Comparison of ENCODE assay signal across 11 cellular contexts in the genomic region with DNA sequence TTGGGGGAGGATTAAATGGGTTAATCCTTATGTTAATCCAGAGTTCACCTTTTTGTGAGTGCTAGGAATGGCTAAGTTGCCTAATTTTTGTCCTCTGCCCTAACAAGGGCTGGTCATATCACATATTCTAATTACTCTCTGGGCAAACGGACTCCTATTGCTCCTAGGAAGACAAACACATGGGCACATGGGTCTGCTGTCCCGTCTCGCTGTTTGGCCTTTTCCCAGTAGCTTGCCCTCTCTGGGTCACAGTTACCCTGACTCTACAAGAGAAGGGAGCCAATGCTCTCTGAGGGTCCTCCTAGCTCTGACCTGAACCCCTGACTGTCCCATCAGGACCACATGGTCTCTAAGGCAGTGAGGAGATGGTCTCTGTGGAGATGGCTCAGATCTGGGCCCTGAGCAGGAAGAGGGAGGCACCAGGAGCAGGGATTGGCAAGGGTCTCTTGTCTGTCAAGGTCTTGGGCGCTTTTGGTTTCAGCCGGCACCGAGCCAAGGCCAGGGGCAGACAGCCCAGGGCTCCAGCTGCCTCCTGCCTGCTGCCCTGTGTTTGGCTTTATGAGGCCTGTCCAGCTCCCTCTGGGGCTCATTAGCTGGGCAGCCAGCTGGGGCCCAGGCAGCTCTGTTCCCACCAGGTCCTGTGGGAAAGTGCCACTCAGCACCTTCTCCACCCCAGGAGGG.
DNase-seq lines count a peak whose midpoint lies in the region; ATAC-seq, FAIRE-seq and TF ChIP-seq lines count a peak whose summit lies in the region.
"Had no signal": no experiment of that assay in that cellular context is flagged by ENCODE, and none has a peak within 500 bp of the region (broad histone marks: within the 10 kb centered on the region; RNA-seq: fewer than 3 reads in every experiment).

No MANE protein-coding gene starts in this region.

- DNase-seq in ACHN, result peak; percentile 43
- DNase-seq in NCI-H2171 treated with DMSO at 0.1 percent for 48 hours (lab: John Stamatoyannopoulos, UW), result peak; percentile 38
- peak; percentile 83 for DNase-seq in endothelial cell of umbilical vein (ENCODE audit: low read depth, low spot score)
- peak; percentile 86 for DNase-seq in myocyte (ENCODE audit: low read depth)
- DNase-seq in vagina (ENCODE audit: extremely low spot score in 2 of 2), result no peak
- no peak for DNase-seq in CD8-positive, alpha-beta memory T cell
- DNase-seq: foreskin keratinocyte; NCI-H526; stimulated activated CD4-positive, alpha-beta T cell treated with anti-CD3 and anti-CD28 coated beads, Interleukin-2, amount 100 ng/mL, for 48 hours had no signal

- no peaks in the 10 kb centered on the region for H3K79me2 ChIP-seq in endothelial cell of umbilical vein (ENCODE audit: control insufficient read depth, insufficient read depth, low read length)

- H3K9me3 Mint-ChIP-seq in CD8-positive, alpha-beta memory T cell, result no peaks in the 10 kb centered on the region

- intact Hi-C loops in endothelial cell of umbilical vein (cut with micrococcal nuclease) (loop anchor here (5.0 to 10.0 kb wide), 2 partner anchors 407 to 569 kb away; no protein-coding TSS in a partner anchor), vagina (cut with DNase I) (no loop called here)

- BruUV-seq in endothelial cell of umbilical vein (replicated peaks; lab: Mats Ljungman, UMichigan), result no TSS peak

- H3K9me1 ChIP-seq in endothelial cell of umbilical vein (replicated peaks; ENCODE audit: control insufficient read depth, extremely low read depth, insufficient read depth, low read length), result no peaks in the 10 kb centered on the region

- CTCF ChIA-PET in endothelial cell of umbilical vein (lab: Charles Lee), result interaction anchor here (1.3 kb wide), 1 partner anchor 563 kb away, joined by 4 read pairs; no protein-coding TSS in a partner anchor
- CTCF ChIA-PET in CD8-positive, alpha-beta memory T cell (lab: Charles Lee), result no interaction called here

- no peak for TF ChIP-seq POLR2A in endothelial cell of umbilical vein (IDR thresholded peaks at IDR 0.05; ENCODE audit: low read depth, low read length)
- no peak for TF ChIP-seq POLR2A in vagina (IDR thresholded peaks at IDR 0.05)

- H3K4me1 ChIP-seq in endothelial cell of umbilical vein (ENCODE audit: control insufficient read depth, extremely low read depth, insufficient read depth, low read length), result peaks cover 44% of the 10 kb centered on the region
- H3K4me1 ChIP-seq in vagina, result peaks cover 17% of the 10 kb centered on the region
- H3K4me1 ChIP-seq in CD8-positive, alpha-beta memory T cell (ENCODE audit: insufficient read depth, low read length), result no peaks in the 10 kb centered on the region
- H3K4me1 ChIP-seq: foreskin keratinocyte had no signal

- no peaks in the 10 kb centered on the region for H4K20me1 ChIP-seq in endothelial cell of umbilical vein (replicated peaks; ENCODE audit: control insufficient read depth, extremely low read depth, insufficient read depth, low read length)

- H3K27ac ChIP-seq in endothelial cell of umbilical vein (ENCODE audit: insufficient read depth, low read depth, low read length), result no peak overlapping the region
- no peak overlapping the region for H3K27ac ChIP-seq in vagina
- H3K27ac ChIP-seq in CD8-positive, alpha-beta memory T cell (ENCODE audit: low read depth, low read length), result no peak overlapping the region
- H3K27ac ChIP-seq: foreskin keratinocyte had no signal

- no peak overlapping the region for H3K4me3 ChIP-seq in endothelial cell of umbilical vein (replicated peaks in 1 of 3; ENCODE audit: insufficient read depth in 1 of 3, low read depth in 1 of 3, low read length in 3 of 3)
- H3K4me3 ChIP-seq in vagina, result no peak overlapping the region
- no peak overlapping the region for H3K4me3 ChIP-seq in CD8-positive, alpha-beta memory T cell (ENCODE audit: low read length)

- H2AFZ ChIP-seq in endothelial cell of umbilical vein (ENCODE audit: low read depth, low read length), result peak overlapping the region; percentile 48

- H3K9me3 ChIP-seq in endothelial cell of umbilical vein (replicated peaks; ENCODE audit: control insufficient read depth, insufficient read depth, low read length) (no peaks in the 10 kb centered on the region), vagina (no peaks in the 10 kb centered on the region)
- no peaks in the 10 kb centered on the region for H3K9me3 ChIP-seq in CD8-positive, alpha-beta memory T cell (ENCODE audit: low read length)

- in situ Hi-C loops in ACHN (cut with HindIII; ENCODE audit: low pct_ligation_motif_present, low pct_unique_long_range_greater_than_20kb, low sequenced_read_pairs), result no loop called here

- dilution Hi-C loops in endothelial cell of umbilical vein (cut with MboI; ENCODE audit: extremely low pct_ligation_motif_present, low sequenced_read_pairs), result no loop called here

- H3K4me2 ChIP-seq in endothelial cell of umbilical vein (ENCODE audit: insufficient read depth, low read length), result no peak overlapping the region

- H3K9ac ChIP-seq in endothelial cell of umbilical vein (replicated peaks; ENCODE audit: extremely low read depth, insufficient read depth, low read length), result no peak overlapping the region

- no peaks in the 10 kb centered on the region for H3K36me3 Mint-ChIP-seq in CD8-positive, alpha-beta memory T cell

- H3K4me1 Mint-ChIP-seq in CD8-positive, alpha-beta memory T cell, result peaks cover 2 to 4% (median 2%) of the 10 kb centered on the region in 3 donors

- H3K27ac Mint-ChIP-seq in CD8-positive, alpha-beta memory T cell, result no peak overlapping the region

- H3K36me3 ChIP-seq in endothelial cell of umbilical vein (ENCODE audit: control insufficient read depth in 2 of 2, extremely low read depth in 1 of 2, insufficient read depth in 2 of 2, low read length in 2 of 2) (no peaks in the 10 kb centered on the region), vagina (no peaks in the 10 kb centered on the region)
- H3K36me3 ChIP-seq in CD8-positive, alpha-beta memory T cell (ENCODE audit: insufficient read depth, low read length), result no peaks in the 10 kb centered on the region

- H3K27me3 Mint-ChIP-seq in CD8-positive, alpha-beta memory T cell, result peaks cover 8 to 10% of the 10 kb centered on the region in 2 donors

- FAIRE-seq in endothelial cell of umbilical vein (lab: Jason Lieb, UNC), result no peak

- ATAC-seq in HG03521 (IDR thresholded peaks at IDR 0.05; ENCODE audit: unreplicated experiment) (no peak), HG02938 (IDR thresholded peaks at IDR 0.05; ENCODE audit: unreplicated experiment) (no peak)
- ATAC-seq: foreskin keratinocyte had no signal

- POLR2A ChIA-PET in endothelial cell of umbilical vein (lab: Charles Lee), result no interaction called here
- POLR2A ChIA-PET in CD8-positive, alpha-beta memory T cell (lab: Charles Lee), result no interaction called here

- H3K4me3 Mint-ChIP-seq in CD8-positive, alpha-beta memory T cell, result no peak overlapping the region

- H3K27me3 ChIP-seq in endothelial cell of umbilical vein (ENCODE audit: control insufficient read depth in 2 of 2, insufficient read depth in 2 of 2, low read length in 2 of 2) (no peaks in the 10 kb centered on the region), vagina (no peaks in the 10 kb centered on the region)
- no peaks in the 10 kb centered on the region for H3K27me3 ChIP-seq in CD8-positive, alpha-beta memory T cell (ENCODE audit: insufficient read depth, low read length, poor library complexity, severe bottlenecking)

- TF ChIP-seq CTCF in endothelial cell of umbilical vein (IDR thresholded peaks at IDR 0.05; ENCODE audit: extremely low read depth in 1 of 2, insufficient read depth in 1 of 2, low read depth in 1 of 2, low read length in 2 of 2) (no peak), vagina (IDR thresholded peaks at IDR 0.05) (no peak)

TF ChIP-seq in endothelial cell of umbilical vein, 7 proteins besides CTCF, POLR2A, EP300 and RAD21:
- TF ChIP-seq JUN (IDR thresholded peaks at IDR 0.05; ENCODE audit: borderline replicate concordance, insufficient read depth, insufficient read length, low read depth), result no peak
- TF ChIP-seq EZH2 (IDR thresholded peaks at IDR 0.05; ENCODE audit: borderline replicate concordance, low read depth, low read length, severe bottlenecking), result no peak
- no peak for TF ChIP-seq FOS (IDR thresholded peaks at IDR 0.05; ENCODE audit: borderline replicate concordance, insufficient read depth, low read length)
- no peak for TF ChIP-seq MYC (IDR thresholded peaks at IDR 0.05; ENCODE audit: low read depth, low read length)
- no peak for TF ChIP-seq GATA2 (IDR thresholded peaks at IDR 0.05; ENCODE audit: insufficient read depth, insufficient read length, low read depth, low read length)
- TF ChIP-seq POLR2AphosphoS5 (IDR thresholded peaks at IDR 0.05; ENCODE audit: insufficient read depth, low read depth, low read length), result no peak
- TF ChIP-seq, protein P1, sequence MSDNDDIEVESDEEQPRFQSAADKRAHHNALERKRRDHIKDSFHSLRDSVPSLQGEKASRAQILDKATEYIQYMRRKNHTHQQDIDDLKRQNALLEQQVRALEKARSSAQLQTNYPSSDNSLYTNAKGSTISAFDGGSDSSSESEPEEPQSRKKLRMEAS (IDR thresholded peaks at IDR 0.05; ENCODE audit: insufficient read depth, insufficient read length), result no peak

Comparison
In these comparisons a context has a peak if more than half of its experiments do, and no peak if none do; other contexts are left out.
1. DNase-seq: peak in ACHN (single experiment), NCI-H2171 treated with DMSO at 0.1 percent for 48 hours (single experiment), endothelial cell of umbilical vein (single experiment) and myocyte (single experiment); none in vagina (0 of 2) and CD8-positive, alpha-beta memory T cell (0 of 5).